Comparison of ENCODE assay signal across 8 cellular contexts in genomic region chr4:8050555-8051206, GRCh38.
DNase-seq lines count a peak whose midpoint lies in the region; ATAC-seq and TF ChIP-seq lines count a peak whose summit lies in the region.

No MANE protein-coding gene starts in this region.

- H2AFZ ChIP-seq in HCT116 (ENCODE audit: low read depth, low read length, poor library complexity, severe bottlenecking), result no peak overlapping the region

- no peaks in the 10 kb centered on the region for H3K27me3 ChIP-seq in HCT116 (ENCODE audit: insufficient read depth, low read length)
- no peaks in the 10 kb centered on the region for H3K27me3 ChIP-seq in RWPE2 (ENCODE audit: insufficient read depth, poor library complexity, severe bottlenecking)
- H3K27me3 ChIP-seq in left ventricle myocardium inferior (ENCODE audit: low read depth), result no peaks in the 10 kb centered on the region
- H3K27me3 ChIP-seq in CD8-positive, alpha-beta T cell (ENCODE audit: insufficient read depth, low read length), result no peaks in the 10 kb centered on the region

- H3K4me2 ChIP-seq in HCT116 (ENCODE audit: low read length), result no peak overlapping the region

- no peaks in the 10 kb centered on the region for H3K9me3 Mint-ChIP-seq in CD8-positive, alpha-beta T cell
- no peaks in the 10 kb centered on the region for H3K9me3 Mint-ChIP-seq in T-helper 2 cell treated with Interferon-gamma antibody and Interleukin-4, amounts not matched to agents 5 μg/mL and 100 μg/mL, for 36 hours
- H3K9me3 Mint-ChIP-seq in activated CD4-positive, alpha-beta T cell treated with anti-CD3 and anti-CD28 coated beads, Interleukin-2, amount 10 ng/mL, durations not matched to agents 24 days and 14 days, result peaks cover 3% of the 10 kb centered on the region

- TF ChIP-seq POLR2A in HCT116 (IDR thresholded peaks at IDR 0.05; ENCODE audit: borderline replicate concordance, extremely low read depth, insufficient read depth, insufficient read length), result no peak
- no peak for TF ChIP-seq POLR2A in erythroblast (IDR thresholded peaks at IDR 0.05; ENCODE audit: low read length)

- no peak overlapping the region for H3K9ac ChIP-seq in HCT116 (ENCODE audit: low read length)

- TF ChIP-seq CTCF in HCT116 (IDR thresholded peaks at IDR 0.05 in 2 of 3, conservative IDR thresholded peaks at IDR 0.05 in 1 of 3; ENCODE audit: borderline replicate concordance in 1 of 3, insufficient read depth in 1 of 3, low read depth in 2 of 3, low read length in 2 of 3) (no peak), RWPE2 (IDR thresholded peaks at IDR 0.05; ENCODE audit: poor library complexity, severe bottlenecking) (no peak), left ventricle myocardium inferior (IDR thresholded peaks at IDR 0.05; ENCODE audit: borderline replicate concordance) (no peak)
- no peak for TF ChIP-seq CTCF in CD8-positive, alpha-beta T cell (IDR thresholded peaks at IDR 0.05)

- H3K27ac ChIP-seq in HCT116 (ENCODE audit: low read depth, low read length) (no peak overlapping the region; the same call in 1 of the 2 replicates), RWPE2 (ENCODE audit: poor library complexity, severe bottlenecking) (no peak overlapping the region), left ventricle myocardium inferior (replicated peaks) (peak overlapping the region; percentile 87)
- no peak overlapping the region for H3K27ac ChIP-seq in CD8-positive, alpha-beta T cell (ENCODE audit: low read depth, low read length)

- intact Hi-C loops in HCT116 (cut with micrococcal nuclease) (no loop called here), left ventricle myocardium inferior (cut with micrococcal nuclease) (no loop called here)
- intact Hi-C loops in CD8-positive, alpha-beta T cell (cut with DNase I, micrococcal nuclease), result no loop called here
- intact Hi-C loops in activated CD4-positive, alpha-beta T cell treated with anti-CD3 and anti-CD28 coated beads, Interleukin-2, amount 10 ng/mL, durations not matched to agents 24 days and 14 days (cut with micrococcal nuclease), result no loop called here

- CTCF ChIA-PET in HCT116 (lab: Charles Lee), result no interaction called here
- CTCF ChIA-PET in CD8-positive, alpha-beta T cell (lab: Charles Lee), result interaction anchor here (0.6 kb wide), 1 partner anchor 612 kb away, joined by 3 read pairs; no protein-coding TSS in a partner anchor

- RAD21 ChIA-PET in HCT116 (lab: Charles Lee; ENCODE audit: low non-redundant PET in 1 of 2, low total read pairs in 2 of 2, uncharacterized antibody in 2 of 2, unreplicated experiment in 2 of 2), result no interaction called here

- H3K4me3 Mint-ChIP-seq in CD8-positive, alpha-beta T cell, result no peak overlapping the region
- H3K4me3 Mint-ChIP-seq in T-helper 2 cell treated with Interferon-gamma antibody and Interleukin-4, amounts not matched to agents 5 μg/mL and 100 μg/mL, for 36 hours, result no peak overlapping the region
- no peak overlapping the region for H3K4me3 Mint-ChIP-seq in activated CD4-positive, alpha-beta T cell treated with anti-CD3 and anti-CD28 coated beads, Interleukin-2, amount 10 ng/mL, durations not matched to agents 24 days and 14 days

- H3K27ac Mint-ChIP-seq in CD8-positive, alpha-beta T cell, result no peak overlapping the region
- no peak overlapping the region for H3K27ac Mint-ChIP-seq in T-helper 2 cell treated with Interferon-gamma antibody and Interleukin-4, amounts not matched to agents 5 μg/mL and 100 μg/mL, for 36 hours
- H3K27ac Mint-ChIP-seq in activated CD4-positive, alpha-beta T cell treated with anti-CD3 and anti-CD28 coated beads, Interleukin-2, amount 10 ng/mL, durations not matched to agents 24 days and 14 days, result no peak overlapping the region

- no peaks in the 10 kb centered on the region for H3K9me2 ChIP-seq in HCT116 (ENCODE audit: insufficient read depth)

- H3K9me3 ChIP-seq in HCT116 (ENCODE audit: control insufficient read depth in 1 of 2, insufficient read depth in 1 of 2, low read depth in 1 of 2, low read length in 2 of 2), result no peaks in the 10 kb centered on the region; a peak in 1 of 4 replicates
- no peaks in the 10 kb centered on the region for H3K9me3 ChIP-seq in RWPE2 (ENCODE audit: severe bottlenecking)
- H3K9me3 ChIP-seq in left ventricle myocardium inferior (replicated peaks), result peaks cover 14% of the 10 kb centered on the region
- no peaks in the 10 kb centered on the region for H3K9me3 ChIP-seq in CD8-positive, alpha-beta T cell (ENCODE audit: low read length)

- peaks cover 3% of the 10 kb centered on the region for H3K36me3 Mint-ChIP-seq in CD8-positive, alpha-beta T cell
- H3K36me3 Mint-ChIP-seq in T-helper 2 cell treated with Interferon-gamma antibody and Interleukin-4, amounts not matched to agents 5 μg/mL and 100 μg/mL, for 36 hours (ENCODE audit: low read depth), result no peaks in the 10 kb centered on the region
- no peaks in the 10 kb centered on the region for H3K36me3 Mint-ChIP-seq in activated CD4-positive, alpha-beta T cell treated with anti-CD3 and anti-CD28 coated beads, Interleukin-2, amount 10 ng/mL, durations not matched to agents 24 days and 14 days (ENCODE audit: low read depth)

- H3K36me3 ChIP-seq in HCT116 (ENCODE audit: control insufficient read depth in 1 of 2, insufficient read depth in 2 of 2, low read length in 2 of 2) (no peaks in the 10 kb centered on the region), RWPE2 (ENCODE audit: low read depth) (no peaks in the 10 kb centered on the region), left ventricle myocardium inferior (peaks cover 4% of the 10 kb centered on the region)
- H3K36me3 ChIP-seq in CD8-positive, alpha-beta T cell (ENCODE audit: insufficient read depth, low read length), result no peaks in the 10 kb centered on the region

- POLR2A ChIA-PET in HCT116 (lab: Charles Lee), result no interaction called here
- POLR2A ChIA-PET in CD8-positive, alpha-beta T cell (lab: Charles Lee), result no interaction called here

- DNase-seq in HCT116 (ENCODE audit: low read depth, low spot score) (no peak), RWPE2 (ENCODE audit: low spot score) (no peak), left ventricle myocardium inferior (peak; percentile 86), renal cortical epithelial cell (ENCODE audit: low read depth) (peak; percentile 22), erythroblast (lab: John Stamatoyannopoulos, UW) (no peak)
- DNase-seq in CD8-positive, alpha-beta T cell, result no peak
- DNase-seq in T-helper 2 cell treated with Interferon-gamma antibody and Interleukin-4, amounts not matched to agents 5 μg/mL and 100 μg/mL, for 36 hours (ENCODE audit: low spot score), result no peak
- no peak for DNase-seq in activated CD4-positive, alpha-beta T cell treated with anti-CD3 and anti-CD28 coated beads, Interleukin-2, amount 10 ng/mL, durations not matched to agents 24 days and 14 days

- H4K20me1 ChIP-seq in HCT116 (ENCODE audit: insufficient read depth), result no peaks in the 10 kb centered on the region

- H3K79me2 ChIP-seq in HCT116 (ENCODE audit: insufficient read depth, low read length), result no peaks in the 10 kb centered on the region

- no peaks in the 10 kb centered on the region for H3K27me3 Mint-ChIP-seq in CD8-positive, alpha-beta T cell (ENCODE audit: low read depth)
- peaks cover 8% of the 10 kb centered on the region for H3K27me3 Mint-ChIP-seq in T-helper 2 cell treated with Interferon-gamma antibody and Interleukin-4, amounts not matched to agents 5 μg/mL and 100 μg/mL, for 36 hours (ENCODE audit: low read depth)
- peaks cover 4% of the 10 kb centered on the region for H3K27me3 Mint-ChIP-seq in activated CD4-positive, alpha-beta T cell treated with anti-CD3 and anti-CD28 coated beads, Interleukin-2, amount 10 ng/mL, durations not matched to agents 24 days and 14 days

- H3K4me1 ChIP-seq in HCT116 (ENCODE audit: control insufficient read depth in 1 of 2, insufficient read depth in 2 of 2, low read length in 2 of 2) (no peaks in the 10 kb centered on the region; a peak in 1 of 4 replicates), RWPE2 (ENCODE audit: insufficient read depth, poor library complexity, severe bottlenecking) (no peaks in the 10 kb centered on the region), left ventricle myocardium inferior (peaks cover 29% of the 10 kb centered on the region)
- no peaks in the 10 kb centered on the region for H3K4me1 ChIP-seq in CD8-positive, alpha-beta T cell (ENCODE audit: insufficient read depth, low read length)

- no peak for ATAC-seq in HCT116
- ATAC-seq in RWPE2 (ENCODE audit: low read depth), result peak; percentile 32; the same call in 1 of the 3 replicates
- no peak for ATAC-seq in CD8-positive, alpha-beta T cell

- no peak for TF ChIP-seq RAD21 in HCT116 (IDR thresholded peaks at IDR 0.05; ENCODE audit: low read depth)

- no peak overlapping the region for H3K4me3 ChIP-seq in HCT116 (replicated peaks in 1 of 2; ENCODE audit: low read depth in 1 of 2, low read length in 2 of 2)
- H3K4me3 ChIP-seq in RWPE2 (ENCODE audit: severe bottlenecking), result no peak overlapping the region
- peak overlapping the region; percentile 47 for H3K4me3 ChIP-seq in left ventricle myocardium inferior
- no peak overlapping the region for H3K4me3 ChIP-seq in CD8-positive, alpha-beta T cell (ENCODE audit: low read depth, low read length)

- H3K4me1 Mint-ChIP-seq in CD8-positive, alpha-beta T cell (ENCODE audit: low read depth), result peaks cover 2% of the 10 kb centered on the region
- no peaks in the 10 kb centered on the region for H3K4me1 Mint-ChIP-seq in T-helper 2 cell treated with Interferon-gamma antibody and Interleukin-4, amounts not matched to agents 5 μg/mL and 100 μg/mL, for 36 hours (ENCODE audit: low read depth)
- no peaks in the 10 kb centered on the region for H3K4me1 Mint-ChIP-seq in activated CD4-positive, alpha-beta T cell treated with anti-CD3 and anti-CD28 coated beads, Interleukin-2, amount 10 ng/mL, durations not matched to agents 24 days and 14 days

- BruUV-seq in HCT116 (replicated peaks; lab: Mats Ljungman, UMichigan), result no TSS peak

TF ChIP-seq in HCT116, 20 proteins besides CTCF, POLR2A, EP300 and RAD21:
- TF ChIP-seq EZH2 (IDR thresholded peaks at IDR 0.05) (no peak), TCF7L2 (IDR thresholded peaks at IDR 0.05; ENCODE audit: borderline replicate concordance, extremely low read depth, insufficient read depth, insufficient read length) (peak; percentile 63)

Comparison
In these comparisons a context has a peak if more than half of its experiments do, and no peak if none do; other contexts are left out.
1. DNase-seq: peak in left ventricle myocardium inferior (single experiment) and renal cortical epithelial cell (single experiment); none in HCT116 (single experiment), RWPE2 (single experiment), CD8-positive, alpha-beta T cell (0 of 7), T-helper 2 cell treated with Interferon-gamma antibody and Interleukin-4, amounts not matched to agents 5 μg/mL and 100 μg/mL, for 36 hours (single experiment), erythroblast (0 of 2) and activated CD4-positive, alpha-beta T cell treated with anti-CD3 and anti-CD28 coated beads, Interleukin-2, amount 10 ng/mL, durations not matched to agents 24 days and 14 days (single experiment).